ENCODE assay signal across 1 cellular context in the genomic region with DNA sequence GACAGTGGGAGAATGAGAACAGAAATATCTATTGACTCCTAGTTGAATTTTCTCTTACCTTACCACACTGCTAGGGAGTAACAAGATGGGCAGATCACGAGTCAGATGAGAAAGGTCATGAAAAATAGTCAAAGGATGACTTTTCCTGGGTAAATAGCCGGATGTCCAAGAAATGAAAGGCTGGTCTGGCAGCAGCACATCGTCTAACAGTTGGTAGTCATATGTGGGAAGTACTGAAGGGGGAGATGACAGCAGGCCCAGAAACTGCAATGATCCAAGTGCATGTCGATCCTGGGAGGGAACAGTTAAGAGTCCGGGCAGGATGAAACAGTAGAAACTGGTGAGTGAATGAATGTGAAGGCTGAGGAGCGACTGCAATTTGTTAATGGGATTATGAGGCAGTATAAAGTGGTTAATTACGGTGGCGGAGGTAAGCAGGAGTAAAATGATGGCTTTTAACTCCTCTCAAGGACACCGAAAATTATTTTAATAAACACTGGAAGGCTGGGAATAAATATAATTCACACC.
TF ChIP-seq lines count a peak whose summit lies in the region.

No MANE protein-coding gene starts in this region.

TF ChIP-seq in GM12878, 131 proteins besides CTCF, POLR2A, EP300 and RAD21 (continued from another document):
- TF ChIP-seq, protein P1, sequence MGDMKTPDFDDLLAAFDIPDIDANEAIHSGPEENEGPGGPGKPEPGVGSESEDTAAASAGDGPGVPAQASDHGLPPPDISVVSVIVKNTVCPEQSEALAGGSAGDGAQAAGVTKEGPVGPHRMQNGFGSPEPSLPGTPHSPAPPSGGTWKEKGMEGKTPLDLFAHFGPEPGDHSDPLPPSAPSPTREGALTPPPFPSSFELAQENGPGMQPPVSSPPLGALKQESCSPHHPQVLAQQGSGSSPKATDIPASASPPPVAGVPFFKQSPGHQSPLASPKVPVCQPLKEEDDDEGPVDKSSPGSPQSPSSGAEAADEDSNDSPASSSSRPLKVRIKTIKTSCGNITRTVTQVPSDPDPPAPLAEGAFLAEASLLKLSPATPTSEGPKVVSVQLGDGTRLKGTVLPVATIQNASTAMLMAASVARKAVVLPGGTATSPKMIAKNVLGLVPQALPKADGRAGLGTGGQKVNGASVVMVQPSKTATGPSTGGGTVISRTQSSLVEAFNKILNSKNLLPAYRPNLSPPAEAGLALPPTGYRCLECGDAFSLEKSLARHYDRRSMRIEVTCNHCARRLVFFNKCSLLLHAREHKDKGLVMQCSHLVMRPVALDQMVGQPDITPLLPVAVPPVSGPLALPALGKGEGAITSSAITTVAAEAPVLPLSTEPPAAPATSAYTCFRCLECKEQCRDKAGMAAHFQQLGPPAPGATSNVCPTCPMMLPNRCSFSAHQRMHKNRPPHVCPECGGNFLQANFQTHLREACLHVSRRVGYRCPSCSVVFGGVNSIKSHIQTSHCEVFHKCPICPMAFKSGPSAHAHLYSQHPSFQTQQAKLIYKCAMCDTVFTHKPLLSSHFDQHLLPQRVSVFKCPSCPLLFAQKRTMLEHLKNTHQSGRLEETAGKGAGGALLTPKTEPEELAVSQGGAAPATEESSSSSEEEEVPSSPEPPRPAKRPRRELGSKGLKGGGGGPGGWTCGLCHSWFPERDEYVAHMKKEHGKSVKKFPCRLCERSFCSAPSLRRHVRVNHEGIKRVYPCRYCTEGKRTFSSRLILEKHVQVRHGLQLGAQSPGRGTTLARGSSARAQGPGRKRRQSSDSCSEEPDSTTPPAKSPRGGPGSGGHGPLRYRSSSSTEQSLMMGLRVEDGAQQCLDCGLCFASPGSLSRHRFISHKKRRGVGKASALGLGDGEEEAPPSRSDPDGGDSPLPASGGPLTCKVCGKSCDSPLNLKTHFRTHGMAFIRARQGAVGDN (IDR thresholded peaks at IDR 0.05): no peak
- TF ChIP-seq, protein P2, sequence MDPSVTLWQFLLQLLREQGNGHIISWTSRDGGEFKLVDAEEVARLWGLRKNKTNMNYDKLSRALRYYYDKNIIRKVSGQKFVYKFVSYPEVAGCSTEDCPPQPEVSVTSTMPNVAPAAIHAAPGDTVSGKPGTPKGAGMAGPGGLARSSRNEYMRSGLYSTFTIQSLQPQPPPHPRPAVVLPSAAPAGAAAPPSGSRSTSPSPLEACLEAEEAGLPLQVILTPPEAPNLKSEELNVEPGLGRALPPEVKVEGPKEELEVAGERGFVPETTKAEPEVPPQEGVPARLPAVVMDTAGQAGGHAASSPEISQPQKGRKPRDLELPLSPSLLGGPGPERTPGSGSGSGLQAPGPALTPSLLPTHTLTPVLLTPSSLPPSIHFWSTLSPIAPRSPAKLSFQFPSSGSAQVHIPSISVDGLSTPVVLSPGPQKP (IDR thresholded peaks at IDR 0.05; ENCODE audit: low read depth, low read length): no peak
- TF ChIP-seq, protein P3, sequence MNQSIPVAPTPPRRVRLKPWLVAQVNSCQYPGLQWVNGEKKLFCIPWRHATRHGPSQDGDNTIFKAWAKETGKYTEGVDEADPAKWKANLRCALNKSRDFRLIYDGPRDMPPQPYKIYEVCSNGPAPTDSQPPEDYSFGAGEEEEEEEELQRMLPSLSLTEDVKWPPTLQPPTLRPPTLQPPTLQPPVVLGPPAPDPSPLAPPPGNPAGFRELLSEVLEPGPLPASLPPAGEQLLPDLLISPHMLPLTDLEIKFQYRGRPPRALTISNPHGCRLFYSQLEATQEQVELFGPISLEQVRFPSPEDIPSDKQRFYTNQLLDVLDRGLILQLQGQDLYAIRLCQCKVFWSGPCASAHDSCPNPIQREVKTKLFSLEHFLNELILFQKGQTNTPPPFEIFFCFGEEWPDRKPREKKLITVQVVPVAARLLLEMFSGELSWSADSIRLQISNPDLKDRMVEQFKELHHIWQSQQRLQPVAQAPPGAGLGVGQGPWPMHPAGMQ (IDR thresholded peaks at IDR 0.05; ENCODE audit: borderline replicate concordance): no peak
- TF ChIP-seq, protein P4, sequence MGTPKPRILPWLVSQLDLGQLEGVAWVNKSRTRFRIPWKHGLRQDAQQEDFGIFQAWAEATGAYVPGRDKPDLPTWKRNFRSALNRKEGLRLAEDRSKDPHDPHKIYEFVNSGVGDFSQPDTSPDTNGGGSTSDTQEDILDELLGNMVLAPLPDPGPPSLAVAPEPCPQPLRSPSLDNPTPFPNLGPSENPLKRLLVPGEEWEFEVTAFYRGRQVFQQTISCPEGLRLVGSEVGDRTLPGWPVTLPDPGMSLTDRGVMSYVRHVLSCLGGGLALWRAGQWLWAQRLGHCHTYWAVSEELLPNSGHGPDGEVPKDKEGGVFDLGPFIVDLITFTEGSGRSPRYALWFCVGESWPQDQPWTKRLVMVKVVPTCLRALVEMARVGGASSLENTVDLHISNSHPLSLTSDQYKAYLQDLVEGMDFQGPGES (IDR thresholded peaks at IDR 0.05): no peak
- TF ChIP-seq BMI1 (IDR thresholded peaks at IDR 0.05; ENCODE audit: borderline replicate concordance): no peak
- TF ChIP-seq SREBF1 (IDR thresholded peaks at IDR 0.05; ENCODE audit: low read length): no peak
- TF ChIP-seq ZNF207 (IDR thresholded peaks at IDR 0.05; ENCODE audit: borderline replicate concordance): no peak
- no peak for TF ChIP-seq POU2F2 (IDR thresholded peaks at IDR 0.05; ENCODE audit: borderline replicate concordance, low read depth, low read length)
